ENCODE assay signal across 8 cellular contexts in genomic region chr2:27807476-27807875, GRCh38. TPM values are rescaled to one million over a fixed set of nuclear protein-coding genes. Genes with fewer than 3 reads are reported as not detected.
DNase-seq lines count a peak whose midpoint lies in the region; ATAC-seq and TF ChIP-seq lines count a peak whose summit lies in the region.

No MANE protein-coding gene starts in this region.

- H3K4me3 ChIP-seq in ascending aorta (no peak overlapping the region), right lobe of liver (no peak overlapping the region)

- H3K4me1 ChIP-seq in ascending aorta (no peaks in the 10 kb centered on the region), right lobe of liver (no peaks in the 10 kb centered on the region)

- H3K9me3 ChIP-seq in ascending aorta = no peaks in the 10 kb centered on the region
- H3K9me3 ChIP-seq in right lobe of liver = no peaks in the 10 kb centered on the region

- peak; percentile 51 to 70 (median 59) for ATAC-seq in right lobe of liver
- ATAC-seq in HG03457 (IDR thresholded peaks at IDR 0.05; ENCODE audit: unreplicated experiment) = no peak

- no peak for TF ChIP-seq POLR2A in right lobe of liver (IDR thresholded peaks at IDR 0.05)

- H3K36me3 ChIP-seq in ascending aorta = no peaks in the 10 kb centered on the region
- H3K36me3 ChIP-seq in right lobe of liver = no peaks in the 10 kb centered on the region

- peak; percentile 68 for TF ChIP-seq RAD21 in Ishikawa (IDR thresholded peaks at IDR 0.05; ENCODE audit: low read depth)

- TF ChIP-seq CTCF in ascending aorta (IDR thresholded peaks at IDR 0.05) (peak; percentile 11 to 37 (median 27)), right lobe of liver (IDR thresholded peaks at IDR 0.05) (peak; percentile 42 to 49 (median 45)), GM20000 (IDR thresholded peaks at IDR 0.05; ENCODE audit: extremely low read depth, missing control alignments) (no peak)

- H3K27me3 ChIP-seq in ascending aorta (no peaks in the 10 kb centered on the region), right lobe of liver (no peaks in the 10 kb centered on the region)

- no peak for TF ChIP-seq EP300 in Ishikawa (IDR thresholded peaks at IDR 0.05; ENCODE audit: borderline replicate concordance)

- H3K27ac ChIP-seq in ascending aorta (no peak overlapping the region), right lobe of liver (no peak overlapping the region)

- intact Hi-C loops in ascending aorta (cut with DNase I) (no loop called here), right lobe of liver (cut with DNase I) (no loop called here)

- WGBS in right lobe of liver (ENCODE audit: insufficient coverage, low coverage, low lambda C conversion rate, missing lambda C conversion rate) = 83% methylated on average over 4 of the region's 4 CpGs

- peak; percentile 13 for DNase-seq in DMS53 (lab: John Stamatoyannopoulos, UW)
- DNase-seq in DMS53 treated with DMSO at 0.1 percent for 48 hours (lab: John Stamatoyannopoulos, UW; ENCODE audit: unreplicated experiment) = no peak
- DNase-seq in ascending aorta (ENCODE audit: low spot score in 2 of 2) = no peak
- peak in 1 of 3 donors; percentile 27 for DNase-seq in right lobe of liver
- DNase-seq in GM20000 (ENCODE audit: low spot score) = no peak
- DNase-seq in NCI-H1092 (lab: John Stamatoyannopoulos, UW) = no peak

TF ChIP-seq in Ishikawa, 13 proteins besides CTCF, POLR2A, EP300 and RAD21:
- no peak for TF ChIP-seq CEBPB (IDR thresholded peaks at IDR 0.05)
- no peak for TF ChIP-seq YY1 (IDR thresholded peaks at IDR 0.05; ENCODE audit: low read depth)
TF ChIP-seq in Ishikawa: peak in this region for 0.

RNA-seq across cellular contexts. Expression of gene MRPL33, which starts 36.0 kb away (rescaled TPM):
- 3.4 TPM for total RNA-seq in ascending aorta
- 10 to 100 TPM; 28.9 to 63.4 (median 36.0) TPM for total RNA-seq in right lobe of liver
